In genomic region chr17:75812096-75813001, GRCh38 we compare ENCODE assay signal across 1 cellular context.
TF ChIP-seq lines count a peak whose summit lies in the region.

No MANE protein-coding gene starts in this region.

TF ChIP-seq in HepG2, 621 proteins besides CTCF, POLR2A, EP300 and RAD21:
- TF ChIP-seq NR2F2 (IDR thresholded peaks at IDR 0.05; ENCODE audit: borderline replicate concordance, low read depth), result no peak
- TF ChIP-seq FUBP1 (CRISPR knock-in tag; IDR thresholded peaks at IDR 0.05; ENCODE audit: borderline replicate concordance), result no peak
- no peak for TF ChIP-seq RELA (CRISPR knock-in tag; IDR thresholded peaks at IDR 0.05)
- 0 out of 2 replicates have a peak, but pooled peaks have one; percentile 19 for TF ChIP-seq ZFP91 (CRISPR knock-in tag; IDR thresholded peaks at IDR 0.05; ENCODE audit: borderline replicate concordance)
- no peak for TF ChIP-seq ZNF557 (CRISPR knock-in tag; IDR thresholded peaks at IDR 0.05)
- no peak for TF ChIP-seq NR2F1 (CRISPR knock-in tag; IDR thresholded peaks at IDR 0.05)
